ENCODE assay signal across 16 cellular contexts in the genomic region with DNA sequence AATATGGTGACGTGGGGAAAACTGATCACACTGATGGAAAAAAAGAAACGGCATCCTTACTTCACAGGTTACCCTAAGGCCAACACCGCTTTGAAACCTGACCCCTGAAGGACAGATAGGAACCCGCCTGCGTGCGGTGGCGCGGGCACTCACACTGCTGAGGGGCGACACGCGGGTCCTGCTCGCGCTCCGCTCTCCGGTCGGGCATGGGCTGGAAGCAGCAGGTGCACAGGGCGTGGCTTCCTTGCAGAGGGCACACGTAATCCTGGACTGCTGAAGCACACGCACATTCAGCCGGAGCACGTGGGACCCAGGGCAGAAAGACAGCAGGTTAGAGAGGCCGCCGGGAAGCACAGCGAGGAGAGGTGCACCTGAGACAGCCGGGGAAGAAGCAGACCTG. TPM values are rescaled to one million over a fixed set of nuclear protein-coding genes. Genes with fewer than 3 reads are reported as not detected.
DNase-seq lines count a peak whose midpoint lies in the region; ATAC-seq and TF ChIP-seq lines count a peak whose summit lies in the region.
"Had no signal": no experiment of that assay in that cellular context is flagged by ENCODE, and none has a peak within 500 bp of the region (broad histone marks: within the 10 kb centered on the region; RNA-seq: fewer than 3 reads in every experiment).

No MANE protein-coding gene starts in this region.

- no peak overlapping the region for H2BK120ac ChIP-seq in neuronal stem cell (ENCODE audit: low read depth, low read length)

- H3K4me3 ChIP-seq in Caco-2 (ENCODE audit: low read depth, low read length), result no peak overlapping the region
- H3K4me3 ChIP-seq in neuronal stem cell (ENCODE audit: low read length in 2 of 2), result no peak overlapping the region
- H3K4me3 ChIP-seq: GM12878, GM23338 had no signal

- no peaks in the 10 kb centered on the region for H3K36me3 ChIP-seq in Caco-2 (ENCODE audit: control insufficient read depth, insufficient read depth, low read length)
- peaks cover 33 to 76% of the 10 kb centered on the region in 2 donors for H3K36me3 ChIP-seq in neuronal stem cell (replicated peaks in 1 of 2; ENCODE audit: control insufficient read depth in 2 of 2, insufficient read depth in 2 of 2, low read length in 2 of 2)

- no peak overlapping the region for H3K9ac ChIP-seq in neuronal stem cell (ENCODE audit: low read depth, low read length, poor library complexity)

- H3K27me3 Mint-ChIP-seq in activated CD4-positive, alpha-beta T cell treated with anti-CD3 and anti-CD28 coated beads, Interleukin-2, amount 10 ng/mL, durations not matched to agents 7 days and 5 days, result no peaks in the 10 kb centered on the region
- H3K27me3 Mint-ChIP-seq in Caco-2 (ENCODE audit: insufficient read depth, unreplicated experiment) (no peaks in the 10 kb centered on the region), T-helper 17 cell (no peaks in the 10 kb centered on the region)
- H3K27me3 Mint-ChIP-seq: B cell; CD8-positive, alpha-beta memory T cell had no signal

- no peak overlapping the region for H2BK15ac ChIP-seq in neuronal stem cell (ENCODE audit: low read length)

- no peak for DNase-seq in activated CD4-positive, alpha-beta T cell treated with anti-CD3 and anti-CD28 coated beads, Interleukin-2, amount 10 ng/mL, durations not matched to agents 7 days and 5 days
- no peak for DNase-seq in activated CD4-positive, alpha-beta T cell treated with anti-CD3 and anti-CD28 coated beads for 48 hours
- DNase-seq in Caco-2 (no peak), T-helper 17 cell (no peak), neuronal stem cell (ENCODE audit: low spot score) (no peak), SIG-M5 treated with dmso at 0.1 percent for 504 hours (lab: John Stamatoyannopoulos, UW; ENCODE audit: unreplicated experiment) (no peak), CD1c-positive myeloid dendritic cell (ENCODE audit: extremely low spot score) (no peak)
- no peak for DNase-seq in stimulated activated CD4-positive, alpha-beta T cell treated with anti-CD3 and anti-CD28 coated beads, Interleukin-4, amount 100 ng/mL, for 24 hours
- DNase-seq: CD8-positive, alpha-beta memory T cell; DMS53; H7; IMR-90 had no signal

- POLR2A ChIA-PET in activated CD4-positive, alpha-beta T cell treated with anti-CD3 and anti-CD28 coated beads, Interleukin-2, amount 10 ng/mL, durations not matched to agents 7 days and 5 days (lab: Charles Lee), result no interaction called here
- POLR2A ChIA-PET in Caco-2 (lab: Charles Lee), result no interaction called here

- H2AK5ac ChIP-seq in neuronal stem cell (ENCODE audit: low read depth, low read length), result no peak overlapping the region

- peak overlapping the region; percentile 38 for H3K14ac ChIP-seq in neuronal stem cell (ENCODE audit: low read length)

- H3K9me3 Mint-ChIP-seq in activated CD4-positive, alpha-beta T cell treated with anti-CD3 and anti-CD28 coated beads, Interleukin-2, amount 10 ng/mL, durations not matched to agents 7 days and 5 days, result no peaks in the 10 kb centered on the region
- H3K9me3 Mint-ChIP-seq in Caco-2 (ENCODE audit: unreplicated experiment), result no peaks in the 10 kb centered on the region
- H3K9me3 Mint-ChIP-seq: CD8-positive, alpha-beta memory T cell; GM23338 had no signal

- no peak overlapping the region for H3K27ac ChIP-seq in neuronal stem cell (replicated peaks; ENCODE audit: low read length)
- H3K27ac ChIP-seq: C4-2B had no signal

- peak overlapping the region; percentile 98 for H3K23ac ChIP-seq in neuronal stem cell (ENCODE audit: low read depth, low read length, poor library complexity)

- H3K9me3 ChIP-seq in Caco-2 (no peaks in the 10 kb centered on the region), T-helper 17 cell (ENCODE audit: control insufficient read depth, low read length, poor library complexity, severe bottlenecking) (no peaks in the 10 kb centered on the region), neuronal stem cell (replicated peaks in 1 of 2; ENCODE audit: control insufficient read depth in 2 of 2, insufficient read depth in 1 of 2, low read depth in 1 of 2, low read length in 2 of 2) (peaks cover 0 to 2% of the 10 kb centered on the region in 2 donors)

- H2AFZ ChIP-seq in neuronal stem cell (ENCODE audit: low read length), result no peak overlapping the region
- H2AFZ ChIP-seq: GM23338 had no signal

- no CpG with 5 or more reads among the region's 25 CpGs for WGBS in neuronal stem cell (ENCODE audit: extremely low coverage in 2 of 2, insufficient read length in 2 of 2, insufficient replicate concordance in 1 of 2), 2 donors

- BruUV-seq in Caco-2 (replicated peaks; lab: Mats Ljungman, UMichigan), result no TSS peak

- peaks cover 62% of the 10 kb centered on the region for H3K36me3 Mint-ChIP-seq in activated CD4-positive, alpha-beta T cell treated with anti-CD3 and anti-CD28 coated beads, Interleukin-2, amount 10 ng/mL, durations not matched to agents 7 days and 5 days (ENCODE audit: low read depth)
- H3K36me3 Mint-ChIP-seq in Caco-2 (ENCODE audit: insufficient read depth, unreplicated experiment) (peaks cover 38% of the 10 kb centered on the region), T-helper 17 cell (ENCODE audit: low read depth) (peaks cover 4% of the 10 kb centered on the region)

- CTCF ChIA-PET in activated CD4-positive, alpha-beta T cell treated with anti-CD3 and anti-CD28 coated beads, Interleukin-2, amount 10 ng/mL, durations not matched to agents 7 days and 5 days (lab: Charles Lee), result no interaction called here
- CTCF ChIA-PET in Caco-2 (lab: Charles Lee), result no interaction called here

- H2BK5ac ChIP-seq in neuronal stem cell (ENCODE audit: low read length), result no peak overlapping the region

- no peak overlapping the region for H4K8ac ChIP-seq in neuronal stem cell (ENCODE audit: low read depth, low read length)

- no peak for ATAC-seq in T-helper 17 cell
- ATAC-seq: GM12878, GM23338 had no signal

- H3K4me1 ChIP-seq in Caco-2 (no peaks in the 10 kb centered on the region), neuronal stem cell (ENCODE audit: control insufficient read depth in 2 of 2, insufficient read depth in 1 of 2, low read depth in 1 of 2, low read length in 2 of 2) (no peaks in the 10 kb centered on the region)

- no peak overlapping the region for H3K4ac ChIP-seq in neuronal stem cell (ENCODE audit: low read length)

- no peak overlapping the region for H3K4me2 ChIP-seq in neuronal stem cell (ENCODE audit: insufficient read depth, low read length, poor library complexity, severe bottlenecking)
- H3K4me2 ChIP-seq: GM23338 had no signal

- no peak overlapping the region for H4K91ac ChIP-seq in neuronal stem cell (ENCODE audit: low read depth, low read length, poor library complexity)

- no peak for TF ChIP-seq CTCF in Caco-2 (IDR thresholded peaks at IDR 0.05; ENCODE audit: insufficient read depth in 1 of 2, low read depth in 1 of 2, low read length in 1 of 2, severe bottlenecking in 1 of 2, unreplicated experiment in 1 of 2)

- H2BK12ac ChIP-seq in neuronal stem cell (ENCODE audit: low read length), result no peak overlapping the region

- intact Hi-C loops in Caco-2 (cut with micrococcal nuclease; ENCODE audit: unreplicated experiment), result no loop called here

- no peak overlapping the region for H3K4me3 Mint-ChIP-seq in activated CD4-positive, alpha-beta T cell treated with anti-CD3 and anti-CD28 coated beads, Interleukin-2, amount 10 ng/mL, durations not matched to agents 7 days and 5 days
- peak overlapping the region; percentile 43 for H3K4me3 Mint-ChIP-seq in Caco-2 (ENCODE audit: unreplicated experiment)
- H3K4me3 Mint-ChIP-seq in T-helper 17 cell, result no peak overlapping the region
- H3K4me3 Mint-ChIP-seq: B cell; CD8-positive, alpha-beta memory T cell; GM23338 had no signal

- H3K18ac ChIP-seq in neuronal stem cell (ENCODE audit: low read length), result no peak overlapping the region

- H3K27me3 ChIP-seq in Caco-2 (replicated peaks; ENCODE audit: control insufficient read depth, insufficient read depth, low read length) (no peaks in the 10 kb centered on the region), neuronal stem cell (ENCODE audit: control insufficient read depth in 3 of 3, insufficient read depth in 3 of 3, low read depth in 1 of 3, low read length in 3 of 3) (no peaks in the 10 kb centered on the region)

- H3K4me1 Mint-ChIP-seq in activated CD4-positive, alpha-beta T cell treated with anti-CD3 and anti-CD28 coated beads, Interleukin-2, amount 10 ng/mL, durations not matched to agents 7 days and 5 days, result peaks cover 5% of the 10 kb centered on the region
- H3K4me1 Mint-ChIP-seq in Caco-2 (ENCODE audit: low read depth, unreplicated experiment) (peaks cover 6% of the 10 kb centered on the region), T-helper 17 cell (no peaks in the 10 kb centered on the region)
- H3K4me1 Mint-ChIP-seq: B cell; CD8-positive, alpha-beta memory T cell had no signal

- peak overlapping the region; percentile 36 for H3K27ac Mint-ChIP-seq in activated CD4-positive, alpha-beta T cell treated with anti-CD3 and anti-CD28 coated beads, Interleukin-2, amount 10 ng/mL, durations not matched to agents 7 days and 5 days
- H3K27ac Mint-ChIP-seq in Caco-2 (ENCODE audit: unreplicated experiment), result no peak overlapping the region
- peak overlapping the region; percentile 65 for H3K27ac Mint-ChIP-seq in T-helper 17 cell
- H3K27ac Mint-ChIP-seq: B cell, GM23338 had no signal

- H3K79me1 ChIP-seq in neuronal stem cell (ENCODE audit: low read depth, low read length), result peaks cover 3% of the 10 kb centered on the region

RNA-seq across cellular contexts. Expression of a gene that starts 22.8 kb away (rescaled TPM):
- total RNA-seq in activated CD4-positive, alpha-beta T cell treated with anti-CD3 and anti-CD28 coated beads, Interleukin-2, amount 10 ng/mL, durations not matched to agents 7 days and 5 days, result 10 to 100 TPM; 43.9 to 51.4 TPM
- total RNA-seq in Caco-2 (2022) (62.2 and 67.0 TPM in 2 replicates), T-helper 17 cell (10 to 100 TPM; 44.0 to 45.4 TPM)
- polyA plus RNA-seq in neuronal stem cell (2013, experiment 1 of 2), result 6.8 TPM
- polyA plus RNA-seq in neuronal stem cell (2013, experiment 2 of 2), result 7.2 TPM

RNA-seq across cellular contexts. Expression of a gene that starts 35.9 kb away (rescaled TPM):
- 10 to 100 TPM; 71.4 to 88.9 TPM for total RNA-seq in activated CD4-positive, alpha-beta T cell treated with anti-CD3 and anti-CD28 coated beads, Interleukin-2, amount 10 ng/mL, durations not matched to agents 7 days and 5 days
- 28.0 and 32.3 TPM in 2 replicates for total RNA-seq in Caco-2 (2022)
- total RNA-seq in T-helper 17 cell, result 10 to 100 TPM; 91.5 to 94.5 TPM
- polyA plus RNA-seq in neuronal stem cell (2013, experiment 1 of 2), result 18.4 TPM
- polyA plus RNA-seq in neuronal stem cell (2013, experiment 2 of 2), result 18.0 TPM
